In genomic region chr9:5532790-5533189, GRCh38 we compare ENCODE assay signal across 1 cellular context.
TF ChIP-seq lines count a peak whose summit lies in the region.

No MANE protein-coding gene starts in this region.

TF ChIP-seq in HepG2, 621 proteins besides CTCF, POLR2A, EP300 and RAD21:
- TF ChIP-seq MAFK (conservative IDR thresholded peaks at IDR 0.05 in 1 of 2, IDR thresholded peaks at IDR 0.05 in 1 of 2; ENCODE audit: low read length in 2 of 2), result peak; percentile 28 to 74; a peak in 2 of 4 replicates
- TF ChIP-seq ZSCAN30 (CRISPR knock-in tag; IDR thresholded peaks at IDR 0.05), result no peak
- TF ChIP-seq ZNF318 (CRISPR knock-in tag; IDR thresholded peaks at IDR 0.05), result no peak
- TF ChIP-seq MAFF (IDR thresholded peaks at IDR 0.05; ENCODE audit: low read depth, low read length), result peak; percentile 41; the same call in 1 of the 2 replicates
